9 cellular contexts compared by ENCODE assay signal in genomic region chr16:2149630-2150417, GRCh38. TPM values are rescaled to one million over a fixed set of nuclear protein-coding genes. Genes with fewer than 3 reads are reported as not detected.
DNase-seq lines count a peak whose midpoint lies in the region; ATAC-seq and TF ChIP-seq lines count a peak whose summit lies in the region.
"Had no signal": no experiment of that assay in that cellular context is flagged by ENCODE, and none has a peak within 500 bp of the region (broad histone marks: within the 10 kb centered on the region; RNA-seq: fewer than 3 reads in every experiment).

No MANE protein-coding gene starts in this region.

- peak overlapping the region; percentile 28 for H3K4me3 Mint-ChIP-seq in chondrocyte (ENCODE audit: unreplicated experiment)

- no peaks in the 10 kb centered on the region for H3K9me3 Mint-ChIP-seq in chondrocyte (ENCODE audit: low read depth)

- no peak overlapping the region for H3K27ac Mint-ChIP-seq in chondrocyte (ENCODE audit: unreplicated experiment)

- no peaks in the 10 kb centered on the region for H3K27me3 Mint-ChIP-seq in chondrocyte (ENCODE audit: low read depth)

- peaks cover 59% of the 10 kb centered on the region for H3K4me1 Mint-ChIP-seq in chondrocyte (ENCODE audit: low read depth)

- H3K4me3 ChIP-seq in NB4 (ENCODE audit: low read depth, low read length) = no peak overlapping the region

- peaks cover 3% of the 10 kb centered on the region for H3K36me3 Mint-ChIP-seq in chondrocyte (ENCODE audit: low read depth)

- TF ChIP-seq CTCF in NB4 (IDR thresholded peaks at IDR 0.05; ENCODE audit: low read depth, low read length) (no peak), chondrocyte (IDR thresholded peaks at IDR 0.05) (no peak)

- DNase-seq in DMS53 (lab: John Stamatoyannopoulos, UW) (peak; percentile 72), DMS53 treated with DMSO at 0.1 percent for 48 hours (lab: John Stamatoyannopoulos, UW; ENCODE audit: unreplicated experiment) (no peak), NB4 (ENCODE audit: low read depth) (peak; percentile 65), chondrocyte (ENCODE audit: low spot score) (no peak), retina (peak; percentile 45), mesenteric fat pad (ENCODE audit: low spot score) (no peak), NCI-H2029 (lab: John Stamatoyannopoulos, UW) (no peak)
- DNase-seq: 8988T had no signal

- TF ChIP-seq POLR2A in NB4 (IDR thresholded peaks at IDR 0.05; ENCODE audit: extremely low read depth, insufficient read length) = peak; percentile 4

- ATAC-seq in GM18520 (IDR thresholded peaks at IDR 0.05; ENCODE audit: unreplicated experiment) = no peak

RNA-seq across cellular contexts. Expression of gene RAB26, which starts 1.4 kb away (rescaled TPM):
- total RNA-seq in chondrocyte = 0.28 to 1.1 TPM (median 0.80 TPM) in 3 replicates
- total RNA-seq in mesenteric fat pad = not detected

RNA-seq across cellular contexts. Expression of gene TRAF7, which starts 5.8 kb away (rescaled TPM):
- total RNA-seq in chondrocyte (62.1 to 71.3 TPM (median 63.4 TPM) in 3 replicates), mesenteric fat pad (63.5 TPM)

RNA-seq across cellular contexts. Expression of gene PKD1, which starts 14.1 kb away (rescaled TPM):
- total RNA-seq in chondrocyte (131 to 230 TPM (median 216 TPM) in 3 replicates), mesenteric fat pad (99.4 TPM)

RNA-seq across cellular contexts. Expression of gene CASKIN1, which starts 46.6 kb away (rescaled TPM):
- total RNA-seq in chondrocyte (1.3 to 3.6 TPM (median 2.3 TPM) in 3 replicates), mesenteric fat pad (0.06 TPM)

RNA-seq across cellular contexts. Expression of gene MLST8, which starts 55.4 kb away (rescaled TPM):
- total RNA-seq in chondrocyte (37.1 to 41.4 TPM (median 39.3 TPM) in 3 replicates), mesenteric fat pad (21.9 TPM)

Comparison
In these comparisons a context has a peak if more than half of its experiments do, and no peak if none do; other contexts are left out.
1. DNase-seq: peak in DMS53 (single experiment), NB4 (single experiment) and retina (single experiment); none in DMS53 treated with DMSO at 0.1 percent for 48 hours (single experiment), chondrocyte (single experiment), mesenteric fat pad (single experiment) and NCI-H2029 (single experiment).